In genomic region chr3:113136071-113136470, GRCh38 we compare ENCODE assay signal across 1 cellular context.
A peak's percentile ranks its signal among the peaks of the same experiment; 100 is the strongest.
TF ChIP-seq lines count a peak whose summit lies in the region.

No MANE protein-coding gene starts in this region.

TF ChIP-seq in HepG2, 621 proteins besides CTCF, POLR2A, EP300 and RAD21 (continued from another document):
- TF ChIP-seq THRA (CRISPR knock-in tag; IDR thresholded peaks at IDR 0.05; ENCODE audit: borderline replicate concordance): no peak
- no peak for TF ChIP-seq HES4 (CRISPR knock-in tag; IDR thresholded peaks at IDR 0.05; ENCODE audit: borderline replicate concordance)
- TF ChIP-seq SMC3 (IDR thresholded peaks at IDR 0.05; ENCODE audit: low read length): peak; percentile 37; the same call in 1 of the 2 replicates
